ENCODE assay signal across 12 cellular contexts in the genomic region with DNA sequence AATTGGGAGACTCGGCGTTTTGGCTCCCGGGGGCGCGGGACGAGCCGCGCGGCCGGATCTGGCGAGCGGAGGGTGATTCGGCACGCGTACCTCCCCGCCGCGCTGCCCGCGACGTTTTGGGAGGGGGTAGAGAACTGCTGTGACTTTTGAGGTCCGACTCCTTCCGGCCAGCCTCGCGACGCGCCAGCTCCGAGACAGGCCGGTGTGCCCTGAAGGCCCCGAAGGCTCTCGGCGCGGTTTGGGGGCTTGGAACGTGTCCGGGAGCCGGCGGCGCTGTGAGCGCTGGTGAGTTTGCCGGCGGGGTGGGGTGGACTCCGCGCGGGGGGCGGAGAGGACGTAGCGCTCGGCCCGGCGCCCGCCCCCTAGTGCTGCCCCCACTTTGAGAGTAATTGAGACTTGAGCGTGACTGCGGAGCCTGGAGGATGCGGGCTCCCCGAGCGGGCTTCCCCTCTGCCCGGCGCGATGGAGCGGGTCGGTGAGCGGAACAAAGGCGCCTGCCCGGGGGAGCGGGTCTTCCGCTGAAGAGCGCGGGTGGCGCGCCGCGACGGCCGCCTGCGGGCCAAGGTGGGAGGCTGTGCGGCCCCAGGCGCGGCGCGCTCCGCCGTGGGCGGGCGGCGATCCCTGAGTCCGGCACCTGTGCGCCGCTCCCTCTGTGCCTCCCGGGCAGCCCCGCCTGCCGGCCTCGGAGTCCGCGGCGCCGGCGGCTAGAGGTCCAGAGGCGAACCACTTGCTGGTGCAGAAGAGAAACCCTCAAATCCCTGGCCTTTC. TPM values are rescaled to one million over a fixed set of nuclear protein-coding genes. Genes with fewer than 3 reads are reported as not detected.
DNase-seq lines count a peak whose midpoint lies in the region; FAIRE-seq and TF ChIP-seq lines count a peak whose summit lies in the region.
"Had no signal": no experiment of that assay in that cellular context is flagged by ENCODE, and none has a peak within 500 bp of the region (broad histone marks: within the 10 kb centered on the region; RNA-seq: fewer than 3 reads in every experiment).

Gene GALNT17, plus strand, starts transcription at position 392 of the 768 bp plus-strand sequence.

- no peak within 1 kb of the TSS for H3K27ac ChIP-seq in astrocyte (ENCODE audit: low read depth, low read length)
- peak within 1 kb of the TSS; percentile 77 to 90 (median 80) for H3K27ac ChIP-seq in sigmoid colon

- no peaks in the 10 kb centered on the region for H3K9me3 ChIP-seq in astrocyte (ENCODE audit: insufficient read depth, low read depth, low read length)
- no peaks in the 10 kb centered on the region for H3K9me3 ChIP-seq in iPS-18c (ENCODE audit: control insufficient read depth, insufficient read depth, low read length)
- H3K9me3 ChIP-seq in sigmoid colon: no peaks in the 10 kb centered on the region

- DNase-seq in DMS114 treated with DMSO at 0.1 percent for 48 hours (lab: John Stamatoyannopoulos, UW; ENCODE audit: unreplicated experiment): peak; percentile 11
- peak; percentile 12 for DNase-seq in astrocyte (ENCODE audit: low read depth)
- no peak for DNase-seq in sigmoid colon
- DNase-seq in dermis blood vessel endothelial cell: no peak
- no peak for DNase-seq in NCI-H128 (lab: John Stamatoyannopoulos, UW; ENCODE audit: unreplicated experiment)
- no peak for DNase-seq in activated CD4-positive, alpha-beta memory T cell treated with anti-CD3 and anti-CD28 coated beads for 36 hours
- DNase-seq in HuH-7 (ENCODE audit: low spot score): no peak
- DNase-seq: activated B cell treated with CpG ODN at 0.5 μM for 24 hours, DMS79 treated with DMSO at 0.1 percent for 48 hours had no signal

- peak within 1 kb of the TSS; percentile 10 for H3K27ac Mint-ChIP-seq in astrocyte (ENCODE audit: unreplicated experiment)
- H3K27ac Mint-ChIP-seq in activated CD4-positive, alpha-beta memory T cell treated with anti-CD3 and anti-CD28 coated beads for 36 hours: no peak within 1 kb of the TSS
- H3K27ac Mint-ChIP-seq: activated B cell treated with CpG ODN at 0.5 μM for 24 hours had no signal

- peaks cover 7% of the 10 kb centered on the region for H3K27me3 ChIP-seq in astrocyte (ENCODE audit: insufficient read depth, low read length)
- no peaks in the 10 kb centered on the region for H3K27me3 ChIP-seq in sigmoid colon

- intact Hi-C loops in sigmoid colon (cut with DNase I): loop anchor here (1.0 to 5.0 kb wide), 3 partner anchors 88 to 601 kb away; no protein-coding TSS in a partner anchor
- intact Hi-C loops in activated CD4-positive, alpha-beta memory T cell treated with anti-CD3 and anti-CD28 coated beads for 36 hours (cut with micrococcal nuclease): no loop called here

- 3 to 21% methylated on average over 98 of the region's 98 CpGs for WGBS in sigmoid colon, 2 donors

- no peak for TF ChIP-seq CTCF in astrocyte (IDR thresholded peaks at IDR 0.05; ENCODE audit: insufficient read depth, low read depth, low read length)
- TF ChIP-seq CTCF in sigmoid colon (IDR thresholded peaks at IDR 0.05): no peak

- peak within 1 kb of the TSS; percentile 84 for H3K4me2 ChIP-seq in astrocyte (ENCODE audit: low read length)

- peak within 1 kb of the TSS; percentile 84 for H3K4me3 Mint-ChIP-seq in astrocyte (ENCODE audit: unreplicated experiment)
- no peak within 1 kb of the TSS for H3K4me3 Mint-ChIP-seq in activated CD4-positive, alpha-beta memory T cell treated with anti-CD3 and anti-CD28 coated beads for 36 hours
- H3K4me3 Mint-ChIP-seq: activated B cell treated with CpG ODN at 0.5 μM for 24 hours; central memory CD8-positive, alpha-beta T cell had no signal

- no peak for FAIRE-seq in astrocyte (lab: Jason Lieb, UNC)

- POLR2A ChIA-PET in activated CD4-positive, alpha-beta memory T cell treated with anti-CD3 and anti-CD28 coated beads for 36 hours (lab: Charles Lee): no interaction called here

- TF ChIP-seq EP300 in sigmoid colon (IDR thresholded peaks at IDR 0.05): no peak

- no peaks in the 10 kb centered on the region for H3K36me3 Mint-ChIP-seq in astrocyte (ENCODE audit: low read depth, unreplicated experiment)
- H3K36me3 Mint-ChIP-seq in activated CD4-positive, alpha-beta memory T cell treated with anti-CD3 and anti-CD28 coated beads for 36 hours: no peaks in the 10 kb centered on the region

- H3K79me2 ChIP-seq in astrocyte (ENCODE audit: insufficient read depth, low read length): no peaks in the 10 kb centered on the region

- H3K27me3 Mint-ChIP-seq in astrocyte (ENCODE audit: low read depth, unreplicated experiment): peaks cover 36% of the 10 kb centered on the region
- peaks cover 22% of the 10 kb centered on the region for H3K27me3 Mint-ChIP-seq in activated CD4-positive, alpha-beta memory T cell treated with anti-CD3 and anti-CD28 coated beads for 36 hours

- peak within 1 kb of the TSS; percentile 61 for H3K4me3 ChIP-seq in astrocyte (ENCODE audit: insufficient read depth, low read depth, low read length)
- peak within 1 kb of the TSS; percentile 91 for H3K4me3 ChIP-seq in iPS-18c (ENCODE audit: insufficient read depth, low read depth, low read length)
- peak within 1 kb of the TSS; percentile 52 to 86 (median 78) for H3K4me3 ChIP-seq in sigmoid colon

- no peaks in the 10 kb centered on the region for H3K9me3 Mint-ChIP-seq in astrocyte (ENCODE audit: unreplicated experiment)
- H3K9me3 Mint-ChIP-seq in activated CD4-positive, alpha-beta memory T cell treated with anti-CD3 and anti-CD28 coated beads for 36 hours: peaks cover 2% of the 10 kb centered on the region
- H3K9me3 Mint-ChIP-seq: activated B cell treated with CpG ODN at 0.5 μM for 24 hours; central memory CD8-positive, alpha-beta T cell had no signal

- CTCF ChIA-PET in activated CD4-positive, alpha-beta memory T cell treated with anti-CD3 and anti-CD28 coated beads for 36 hours (lab: Charles Lee): no interaction called here

- H2AFZ ChIP-seq in astrocyte (ENCODE audit: low read depth, low read length): peak within 1 kb of the TSS; percentile 81

- H3K4me1 ChIP-seq in astrocyte (ENCODE audit: insufficient read depth, low read length) (no peaks in the 10 kb centered on the region), sigmoid colon (peaks cover 0 to 47% (median 16%) of the 10 kb centered on the region in 4 donors)

- H4K20me1 ChIP-seq in astrocyte (ENCODE audit: insufficient read depth, low read length): peaks cover 10% of the 10 kb centered on the region

- no peak for TF ChIP-seq POLR2A in sigmoid colon (IDR thresholded peaks at IDR 0.05)

- no peak within 1 kb of the TSS for H3K9ac ChIP-seq in astrocyte (ENCODE audit: low read length)

- peaks cover 2% of the 10 kb centered on the region for H3K4me1 Mint-ChIP-seq in astrocyte (ENCODE audit: low read depth, unreplicated experiment)
- H3K4me1 Mint-ChIP-seq in activated CD4-positive, alpha-beta memory T cell treated with anti-CD3 and anti-CD28 coated beads for 36 hours (ENCODE audit: low read depth): no peaks in the 10 kb centered on the region
- H3K4me1 Mint-ChIP-seq: activated B cell treated with CpG ODN at 0.5 μM for 24 hours; central memory CD8-positive, alpha-beta T cell had no signal

- H3K36me3 ChIP-seq in astrocyte (ENCODE audit: insufficient read depth, low read length) (no peaks in the 10 kb centered on the region), sigmoid colon (no peaks in the 10 kb centered on the region)

RNA-seq across cellular contexts. Expression of gene GALNT17, which starts in this region (rescaled TPM):
- total RNA-seq in astrocyte: 5.7 and 7.8 TPM in 2 replicates
- total RNA-seq in sigmoid colon: 10 to 100 TPM; 14.6 to 45.4 (median 29.4) TPM
- 1 to 10 TPM in 2 of 3 donors, not detected in 1; 1.8 to 3.1 TPM for polyA plus RNA-seq in sigmoid colon
- total RNA-seq in dermis blood vessel endothelial cell: not detected in 2 replicates
- not detected for total RNA-seq in activated CD4-positive, alpha-beta memory T cell treated with anti-CD3 and anti-CD28 coated beads for 36 hours
- total RNA-seq: activated B cell treated with CpG ODN at 0.5 μM for 24 hours, mononuclear cell had no signal

Comparison
In these comparisons a context has a peak if more than half of its experiments do, and no peak if none do; other contexts are left out.
1. DNase-seq: peak in DMS114 treated with DMSO at 0.1 percent for 48 hours (single experiment) and astrocyte (single experiment); none in sigmoid colon (single experiment), dermis blood vessel endothelial cell (single experiment), NCI-H128 (single experiment), activated CD4-positive, alpha-beta memory T cell treated with anti-CD3 and anti-CD28 coated beads for 36 hours (single experiment) and HuH-7 (single experiment).
2. Peak in every context shown above with its lines, with median percentiles within 50 percentile points of each other: H3K4me3 ChIP-seq.